9 cellular contexts compared by ENCODE assay signal in genomic region chr6:136525586-136526195, GRCh38. TPM values are rescaled to one million over a fixed set of nuclear protein-coding genes. Genes with fewer than 3 reads are reported as not detected.
A peak's percentile ranks its signal among the peaks of the same experiment; 100 is the strongest.
DNase-seq lines count a peak whose midpoint lies in the region; ATAC-seq and TF ChIP-seq lines count a peak whose summit lies in the region.
"Had no signal": no experiment of that assay in that cellular context is flagged by ENCODE, and none has a peak within 500 bp of the region (broad histone marks: within the 10 kb centered on the region; RNA-seq: fewer than 3 reads in every experiment).

No MANE protein-coding gene starts in this region.

- no peak for TF ChIP-seq CTCF in brain microvascular endothelial cell (IDR thresholded peaks at IDR 0.05; ENCODE audit: low read depth, low read length, missing control alignments)

- peaks cover 34% of the 10 kb centered on the region for H3K27me3 Mint-ChIP-seq in CD4-positive, CD25-positive, alpha-beta regulatory T cell
- H3K27me3 Mint-ChIP-seq in activated naive CD8-positive, alpha-beta T cell, result peaks cover 8% of the 10 kb centered on the region

- TF ChIP-seq RAD21 in Ishikawa (IDR thresholded peaks at IDR 0.05; ENCODE audit: low read depth), result 0 out of 2 replicates have a peak, but pooled peaks have one; percentile 30

- H3K27me3 ChIP-seq in CD4-positive, CD25-positive, alpha-beta regulatory T cell (ENCODE audit: control insufficient read depth, insufficient read depth, low read length), result peaks cover 12% of the 10 kb centered on the region
- H3K27me3 ChIP-seq in brain microvascular endothelial cell (replicated peaks), result no peaks in the 10 kb centered on the region

- H3K36me3 Mint-ChIP-seq in CD4-positive, CD25-positive, alpha-beta regulatory T cell, result no peaks in the 10 kb centered on the region
- no peaks in the 10 kb centered on the region for H3K36me3 Mint-ChIP-seq in activated naive CD8-positive, alpha-beta T cell

- H3K9me3 ChIP-seq in CD4-positive, CD25-positive, alpha-beta regulatory T cell (ENCODE audit: control insufficient read depth in 2 of 2, low read length in 2 of 2), result no peaks in the 10 kb centered on the region
- H3K9me3 ChIP-seq: gastroesophageal sphincter had no signal

- intact Hi-C loops in left cardiac atrium (cut with DNase I), result no loop called here

- TF ChIP-seq EP300 in Ishikawa (IDR thresholded peaks at IDR 0.05; ENCODE audit: borderline replicate concordance), result no peak

- in situ Hi-C loops in brain microvascular endothelial cell (cut with HindIII; ENCODE audit: low pct_ligation_motif_present, low sequenced_read_pairs), result no loop called here

- no peak for ATAC-seq in CD4-positive, CD25-positive, alpha-beta regulatory T cell (ENCODE audit: low read depth in 2 of 2)
- ATAC-seq in HG02852 (IDR thresholded peaks at IDR 0.05; ENCODE audit: unreplicated experiment) (no peak), left cardiac atrium (no peak)

- no peak overlapping the region for H3K27ac ChIP-seq in CD4-positive, CD25-positive, alpha-beta regulatory T cell (ENCODE audit: insufficient read depth, low read length, poor library complexity, severe bottlenecking)
- no peak overlapping the region for H3K27ac ChIP-seq in brain microvascular endothelial cell
- H3K27ac ChIP-seq: gastroesophageal sphincter had no signal

- no peaks in the 10 kb centered on the region for H3K4me1 ChIP-seq in CD4-positive, CD25-positive, alpha-beta regulatory T cell (ENCODE audit: control insufficient read depth, insufficient read depth, low read length, poor library complexity, severe bottlenecking)

- H3K27ac Mint-ChIP-seq in CD4-positive, CD25-positive, alpha-beta regulatory T cell, result peak overlapping the region in 1 of 3 donors; percentile 74
- no peak overlapping the region for H3K27ac Mint-ChIP-seq in activated naive CD8-positive, alpha-beta T cell

- H3K4me3 ChIP-seq in CD4-positive, CD25-positive, alpha-beta regulatory T cell (ENCODE audit: low read depth, low read length), result no peak overlapping the region
- no peak overlapping the region for H3K4me3 ChIP-seq in brain microvascular endothelial cell (ENCODE audit: low read depth, low read length)
- H3K4me3 ChIP-seq: gastroesophageal sphincter had no signal

- DNase-seq in CD4-positive, CD25-positive, alpha-beta regulatory T cell, result no peak
- peak; percentile 29 for DNase-seq in left kidney (ENCODE audit: low read depth, low spot score)
- DNase-seq in brain microvascular endothelial cell, result no peak
- DNase-seq in HK-2 (ENCODE audit: unreplicated experiment), result no peak
- DNase-seq in left cardiac atrium, result no peak

- no peaks in the 10 kb centered on the region for H3K36me3 ChIP-seq in CD4-positive, CD25-positive, alpha-beta regulatory T cell (ENCODE audit: control insufficient read depth, insufficient read depth, low read length)
- no peaks in the 10 kb centered on the region for H3K36me3 ChIP-seq in brain microvascular endothelial cell (replicated peaks)
- H3K36me3 ChIP-seq: gastroesophageal sphincter had no signal

- peak overlapping the region in 3 of 4 donors; percentile 32 to 80 (median 50) for H3K4me3 Mint-ChIP-seq in CD4-positive, CD25-positive, alpha-beta regulatory T cell
- peak overlapping the region; percentile 31 for H3K4me3 Mint-ChIP-seq in activated naive CD8-positive, alpha-beta T cell

- peaks cover 0 to 26% (median 7%) of the 10 kb centered on the region in 4 donors for H3K4me1 Mint-ChIP-seq in CD4-positive, CD25-positive, alpha-beta regulatory T cell
- H3K4me1 Mint-ChIP-seq in activated naive CD8-positive, alpha-beta T cell (ENCODE audit: low read depth), result peaks cover 20% of the 10 kb centered on the region

- H3K9me3 Mint-ChIP-seq in CD4-positive, CD25-positive, alpha-beta regulatory T cell, result peaks cover 0 to 1% (median 0%) of the 10 kb centered on the region in 7 donors
- no peaks in the 10 kb centered on the region for H3K9me3 Mint-ChIP-seq in activated naive CD8-positive, alpha-beta T cell (ENCODE audit: low read depth)

TF ChIP-seq in Ishikawa, 13 proteins besides CTCF, POLR2A, EP300 and RAD21:
- TF ChIP-seq TEAD4 (IDR thresholded peaks at IDR 0.05), result 0 out of 2 replicates have a peak, but pooled peaks have one; percentile 17
- TF ChIP-seq ZBTB7A (IDR thresholded peaks at IDR 0.05; ENCODE audit: low read depth), result no peak
TF ChIP-seq in Ishikawa: peak in this region for 1.

RNA-seq across cellular contexts. Expression of gene MAP7, which starts 24.5 kb away (rescaled TPM):
- 0.72 TPM for total RNA-seq in CD4-positive, CD25-positive, alpha-beta regulatory T cell
- under 1 TPM; 0.06 to 0.25 (median 0.16) TPM for polyA plus RNA-seq in CD4-positive, CD25-positive, alpha-beta regulatory T cell
- 1 to 10 TPM; 2.2 to 2.3 TPM for total RNA-seq in left cardiac atrium
